12 cellular contexts compared by ENCODE assay signal in genomic region chr18:48687694-48688042, GRCh38.
"Had no signal": no experiment of that assay in that cellular context is flagged by ENCODE, and none has a peak within 500 bp of the region (broad histone marks: within the 10 kb centered on the region; RNA-seq: fewer than 3 reads in every experiment).

No MANE protein-coding gene starts in this region.

- H3K4me1 ChIP-seq: body of pancreas had no signal

- H3K27me3 ChIP-seq: body of pancreas had no signal

- H3K27ac ChIP-seq: body of pancreas had no signal

- ATAC-seq: activated T-helper 17 cell treated with anti-CD3 and anti-CD28 coated beads, Interleukin-2, amount 50 U/mL, for 72 hours; body of pancreas; left colon; mucosa of descending colon; naive thymus-derived CD8-positive, alpha-beta T cell had no signal

- H3K4me3 ChIP-seq: body of pancreas, mucosa of descending colon had no signal

- H3K9me3 ChIP-seq: body of pancreas, mucosa of descending colon had no signal

- DNase-seq: activated CD4-positive, alpha-beta T cell treated with anti-CD3 and anti-CD28 coated beads, Interleukin-2, amount 50 U/mL, for 1 hour; activated T-cell treated with anti-CD3 and anti-CD28 coated beads for 4 hours; body of pancreas; left colon; mammary epithelial cell; mucosa of descending colon; occipital lobe; stimulated activated CD4-positive, alpha-beta T cell treated with anti-CD3 and anti-CD28 coated beads, Interleukin-15, amount 100 ng/mL, for 24 hours; stimulated activated CD4-positive, alpha-beta T cell treated with anti-CD3 and anti-CD28 coated beads, Interleukin-4, amount 100 ng/mL, for 24 hours; T-helper 2 cell had no signal
